In the genomic region with DNA sequence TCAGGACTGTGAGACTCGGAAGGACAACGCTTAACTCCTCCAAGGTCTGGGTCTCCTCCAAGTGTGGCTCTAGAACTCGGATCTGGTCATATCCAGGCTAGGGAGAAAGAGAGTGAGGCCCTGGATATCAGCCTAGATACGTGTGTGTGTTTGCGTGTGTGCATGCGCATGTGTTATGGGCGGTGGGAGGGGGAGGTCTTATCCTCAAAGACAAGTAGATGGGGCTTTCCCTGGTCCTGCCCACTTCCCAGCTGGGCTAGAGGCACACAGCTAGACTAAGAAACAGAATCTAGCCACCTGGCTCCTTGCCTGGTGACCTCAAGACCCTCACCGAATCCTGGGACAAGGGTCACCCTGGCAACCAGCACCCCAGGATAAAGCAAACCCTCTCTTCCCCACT, we compare ENCODE assay signal across 1 cellular context.
TF ChIP-seq lines count a peak whose summit lies in the region.

No MANE protein-coding gene starts in this region.

TF ChIP-seq in H1, 55 proteins besides CTCF, POLR2A, EP300 and RAD21:
- TF ChIP-seq CREB1 (IDR thresholded peaks at IDR 0.05) (no peak), CBX5 (IDR thresholded peaks at IDR 0.05; ENCODE audit: low read depth, low read length) (no peak), KDM5A (IDR thresholded peaks at IDR 0.05; ENCODE audit: low read length) (no peak), POLR2AphosphoS5 (IDR thresholded peaks at IDR 0.05; ENCODE audit: low read depth, low read length) (no peak), MAFK (IDR thresholded peaks at IDR 0.05; ENCODE audit: low read depth, low read length) (no peak), CHD1 (IDR thresholded peaks at IDR 0.05; ENCODE audit: low read depth, low read length) (no peak), TAF1 (IDR thresholded peaks at IDR 0.05; ENCODE audit: low read depth, low read length) (no peak), JUN (IDR thresholded peaks at IDR 0.05; ENCODE audit: low read depth, low read length) (no peak)
